In genomic region chr19:46629546-46630025, GRCh38 we compare ENCODE assay signal across 1 cellular context.
TF ChIP-seq lines count a peak whose summit lies in the region.

No MANE protein-coding gene starts in this region.

TF ChIP-seq in H1, 55 proteins besides CTCF, POLR2A, EP300 and RAD21:
- no peak for TF ChIP-seq CHD1 (IDR thresholded peaks at IDR 0.05; ENCODE audit: low read depth, low read length)
- no peak for TF ChIP-seq TAF1 (IDR thresholded peaks at IDR 0.05; ENCODE audit: low read depth, low read length)
- TF ChIP-seq CEBPB (IDR thresholded peaks at IDR 0.05; ENCODE audit: low read depth, low read length), result no peak
- TF ChIP-seq KDM5A (IDR thresholded peaks at IDR 0.05; ENCODE audit: low read length), result no peak
- TF ChIP-seq, protein P1, sequence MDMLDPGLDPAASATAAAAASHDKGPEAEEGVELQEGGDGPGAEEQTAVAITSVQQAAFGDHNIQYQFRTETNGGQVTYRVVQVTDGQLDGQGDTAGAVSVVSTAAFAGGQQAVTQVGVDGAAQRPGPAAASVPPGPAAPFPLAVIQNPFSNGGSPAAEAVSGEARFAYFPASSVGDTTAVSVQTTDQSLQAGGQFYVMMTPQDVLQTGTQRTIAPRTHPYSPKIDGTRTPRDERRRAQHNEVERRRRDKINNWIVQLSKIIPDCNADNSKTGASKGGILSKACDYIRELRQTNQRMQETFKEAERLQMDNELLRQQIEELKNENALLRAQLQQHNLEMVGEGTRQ (IDR thresholded peaks at IDR 0.05; ENCODE audit: low read length), result no peak
- TF ChIP-seq MAX (IDR thresholded peaks at IDR 0.05), result no peak
- no peak for TF ChIP-seq JUND (IDR thresholded peaks at IDR 0.05; ENCODE audit: low read length)
- no peak for TF ChIP-seq SP4 (IDR thresholded peaks at IDR 0.05; ENCODE audit: low read length)
- no peak for TF ChIP-seq SIN3A (conservative IDR thresholded peaks at IDR 0.05 in 1 of 2, IDR thresholded peaks at IDR 0.05 in 1 of 2; ENCODE audit: low read depth in 1 of 2, low read length in 2 of 2)
- TF ChIP-seq RBBP5 (IDR thresholded peaks at IDR 0.05; ENCODE audit: borderline replicate concordance, low read depth, low read length), result no peak
- TF ChIP-seq POU5F1 (IDR thresholded peaks at IDR 0.05; ENCODE audit: low read depth, low read length), result no peak
- TF ChIP-seq SRF (IDR thresholded peaks at IDR 0.05; ENCODE audit: low read depth, low read length), result no peak
- TF ChIP-seq, protein P2, sequence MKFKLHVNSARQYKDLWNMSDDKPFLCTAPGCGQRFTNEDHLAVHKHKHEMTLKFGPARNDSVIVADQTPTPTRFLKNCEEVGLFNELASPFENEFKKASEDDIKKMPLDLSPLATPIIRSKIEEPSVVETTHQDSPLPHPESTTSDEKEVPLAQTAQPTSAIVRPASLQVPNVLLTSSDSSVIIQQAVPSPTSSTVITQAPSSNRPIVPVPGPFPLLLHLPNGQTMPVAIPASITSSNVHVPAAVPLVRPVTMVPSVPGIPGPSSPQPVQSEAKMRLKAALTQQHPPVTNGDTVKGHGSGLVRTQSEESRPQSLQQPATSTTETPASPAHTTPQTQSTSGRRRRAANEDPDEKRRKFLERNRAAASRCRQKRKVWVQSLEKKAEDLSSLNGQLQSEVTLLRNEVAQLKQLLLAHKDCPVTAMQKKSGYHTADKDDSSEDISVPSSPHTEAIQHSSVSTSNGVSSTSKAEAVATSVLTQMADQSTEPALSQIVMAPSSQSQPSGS (IDR thresholded peaks at IDR 0.05; ENCODE audit: low read length), result no peak
- TF ChIP-seq HDAC6 (IDR thresholded peaks at IDR 0.05; ENCODE audit: low read depth, low read length), result no peak
- no peak for TF ChIP-seq BACH1 (IDR thresholded peaks at IDR 0.05; ENCODE audit: low read length)
- no peak for TF ChIP-seq MAFK (IDR thresholded peaks at IDR 0.05; ENCODE audit: low read depth, low read length)
- no peak for TF ChIP-seq RXRA (IDR thresholded peaks at IDR 0.05; ENCODE audit: insufficient read depth, low read depth, low read length)
- no peak for TF ChIP-seq YY1 (IDR thresholded peaks at IDR 0.05; ENCODE audit: low read depth, low read length)
- no peak for TF ChIP-seq EZH2 (IDR thresholded peaks at IDR 0.05; ENCODE audit: low read depth, low read length, severe bottlenecking)
- no peak for TF ChIP-seq SIX5 (IDR thresholded peaks at IDR 0.05; ENCODE audit: low read depth, low read length)
